1 cellular context compared by ENCODE assay signal in the genomic region with DNA sequence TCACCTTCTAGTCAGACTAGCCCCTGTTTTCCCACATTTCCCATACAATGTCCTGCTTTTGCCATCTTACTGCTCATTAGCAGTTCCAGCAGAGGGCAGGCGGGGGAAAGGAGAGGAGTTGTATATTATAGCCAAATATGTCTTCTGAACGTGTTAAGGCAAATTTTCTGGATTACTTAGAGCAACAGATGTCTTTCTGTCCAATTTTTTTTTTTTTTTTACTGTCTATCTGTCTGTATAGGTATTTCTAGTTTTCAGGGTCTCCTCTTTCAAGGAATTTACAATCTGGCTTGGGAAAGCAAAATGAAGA.
TF ChIP-seq lines count a peak whose summit lies in the region.

No MANE protein-coding gene starts in this region.

TF ChIP-seq in WTC11, 78 proteins besides CTCF, POLR2A, EP300 and RAD21 (continued from another document):
- TF ChIP-seq NFYB (CRISPR knock-in tag; conservative IDR thresholded peaks at IDR 0.05; ENCODE audit: low read depth) (no peak), ZNF121 (CRISPR knock-in tag; IDR thresholded peaks at IDR 0.05) (no peak), ELF4 (CRISPR knock-in tag; IDR thresholded peaks at IDR 0.05; ENCODE audit: low read depth) (no peak), GABPB1 (CRISPR knock-in tag; IDR thresholded peaks at IDR 0.05) (no peak), NFE2L1 (CRISPR knock-in tag; IDR thresholded peaks at IDR 0.05) (no peak), EMX1 (CRISPR knock-in tag; IDR thresholded peaks at IDR 0.05) (no peak), ZNF396 (CRISPR knock-in tag; IDR thresholded peaks at IDR 0.05; ENCODE audit: borderline replicate concordance) (no peak), ESRRA (CRISPR knock-in tag; IDR thresholded peaks at IDR 0.05; ENCODE audit: borderline replicate concordance) (no peak), SOX15 (CRISPR knock-in tag; IDR thresholded peaks at IDR 0.05) (no peak), RELA (CRISPR knock-in tag; IDR thresholded peaks at IDR 0.05; ENCODE audit: borderline replicate concordance) (no peak), JUN (CRISPR knock-in tag; IDR thresholded peaks at IDR 0.05) (no peak)
- TF ChIP-seq, protein P1, sequence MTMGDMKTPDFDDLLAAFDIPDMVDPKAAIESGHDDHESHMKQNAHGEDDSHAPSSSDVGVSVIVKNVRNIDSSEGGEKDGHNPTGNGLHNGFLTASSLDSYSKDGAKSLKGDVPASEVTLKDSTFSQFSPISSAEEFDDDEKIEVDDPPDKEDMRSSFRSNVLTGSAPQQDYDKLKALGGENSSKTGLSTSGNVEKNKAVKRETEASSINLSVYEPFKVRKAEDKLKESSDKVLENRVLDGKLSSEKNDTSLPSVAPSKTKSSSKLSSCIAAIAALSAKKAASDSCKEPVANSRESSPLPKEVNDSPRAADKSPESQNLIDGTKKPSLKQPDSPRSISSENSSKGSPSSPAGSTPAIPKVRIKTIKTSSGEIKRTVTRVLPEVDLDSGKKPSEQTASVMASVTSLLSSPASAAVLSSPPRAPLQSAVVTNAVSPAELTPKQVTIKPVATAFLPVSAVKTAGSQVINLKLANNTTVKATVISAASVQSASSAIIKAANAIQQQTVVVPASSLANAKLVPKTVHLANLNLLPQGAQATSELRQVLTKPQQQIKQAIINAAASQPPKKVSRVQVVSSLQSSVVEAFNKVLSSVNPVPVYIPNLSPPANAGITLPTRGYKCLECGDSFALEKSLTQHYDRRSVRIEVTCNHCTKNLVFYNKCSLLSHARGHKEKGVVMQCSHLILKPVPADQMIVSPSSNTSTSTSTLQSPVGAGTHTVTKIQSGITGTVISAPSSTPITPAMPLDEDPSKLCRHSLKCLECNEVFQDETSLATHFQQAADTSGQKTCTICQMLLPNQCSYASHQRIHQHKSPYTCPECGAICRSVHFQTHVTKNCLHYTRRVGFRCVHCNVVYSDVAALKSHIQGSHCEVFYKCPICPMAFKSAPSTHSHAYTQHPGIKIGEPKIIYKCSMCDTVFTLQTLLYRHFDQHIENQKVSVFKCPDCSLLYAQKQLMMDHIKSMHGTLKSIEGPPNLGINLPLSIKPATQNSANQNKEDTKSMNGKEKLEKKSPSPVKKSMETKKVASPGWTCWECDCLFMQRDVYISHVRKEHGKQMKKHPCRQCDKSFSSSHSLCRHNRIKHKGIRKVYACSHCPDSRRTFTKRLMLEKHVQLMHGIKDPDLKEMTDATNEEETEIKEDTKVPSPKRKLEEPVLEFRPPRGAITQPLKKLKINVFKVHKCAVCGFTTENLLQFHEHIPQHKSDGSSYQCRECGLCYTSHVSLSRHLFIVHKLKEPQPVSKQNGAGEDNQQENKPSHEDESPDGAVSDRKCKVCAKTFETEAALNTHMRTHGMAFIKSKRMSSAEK (CRISPR knock-in tag; IDR thresholded peaks at IDR 0.05; ENCODE audit: borderline replicate concordance) = no peak
- TF ChIP-seq, protein P2, sequence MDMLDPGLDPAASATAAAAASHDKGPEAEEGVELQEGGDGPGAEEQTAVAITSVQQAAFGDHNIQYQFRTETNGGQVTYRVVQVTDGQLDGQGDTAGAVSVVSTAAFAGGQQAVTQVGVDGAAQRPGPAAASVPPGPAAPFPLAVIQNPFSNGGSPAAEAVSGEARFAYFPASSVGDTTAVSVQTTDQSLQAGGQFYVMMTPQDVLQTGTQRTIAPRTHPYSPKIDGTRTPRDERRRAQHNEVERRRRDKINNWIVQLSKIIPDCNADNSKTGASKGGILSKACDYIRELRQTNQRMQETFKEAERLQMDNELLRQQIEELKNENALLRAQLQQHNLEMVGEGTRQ (CRISPR knock-in tag; IDR thresholded peaks at IDR 0.05) = no peak
- TF ChIP-seq, protein P3, sequence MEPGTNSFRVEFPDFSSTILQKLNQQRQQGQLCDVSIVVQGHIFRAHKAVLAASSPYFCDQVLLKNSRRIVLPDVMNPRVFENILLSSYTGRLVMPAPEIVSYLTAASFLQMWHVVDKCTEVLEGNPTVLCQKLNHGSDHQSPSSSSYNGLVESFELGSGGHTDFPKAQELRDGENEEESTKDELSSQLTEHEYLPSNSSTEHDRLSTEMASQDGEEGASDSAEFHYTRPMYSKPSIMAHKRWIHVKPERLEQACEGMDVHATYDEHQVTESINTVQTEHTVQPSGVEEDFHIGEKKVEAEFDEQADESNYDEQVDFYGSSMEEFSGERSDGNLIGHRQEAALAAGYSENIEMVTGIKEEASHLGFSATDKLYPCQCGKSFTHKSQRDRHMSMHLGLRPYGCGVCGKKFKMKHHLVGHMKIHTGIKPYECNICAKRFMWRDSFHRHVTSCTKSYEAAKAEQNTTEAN (CRISPR knock-in tag; IDR thresholded peaks at IDR 0.05) = no peak
- TF ChIP-seq, protein P4, sequence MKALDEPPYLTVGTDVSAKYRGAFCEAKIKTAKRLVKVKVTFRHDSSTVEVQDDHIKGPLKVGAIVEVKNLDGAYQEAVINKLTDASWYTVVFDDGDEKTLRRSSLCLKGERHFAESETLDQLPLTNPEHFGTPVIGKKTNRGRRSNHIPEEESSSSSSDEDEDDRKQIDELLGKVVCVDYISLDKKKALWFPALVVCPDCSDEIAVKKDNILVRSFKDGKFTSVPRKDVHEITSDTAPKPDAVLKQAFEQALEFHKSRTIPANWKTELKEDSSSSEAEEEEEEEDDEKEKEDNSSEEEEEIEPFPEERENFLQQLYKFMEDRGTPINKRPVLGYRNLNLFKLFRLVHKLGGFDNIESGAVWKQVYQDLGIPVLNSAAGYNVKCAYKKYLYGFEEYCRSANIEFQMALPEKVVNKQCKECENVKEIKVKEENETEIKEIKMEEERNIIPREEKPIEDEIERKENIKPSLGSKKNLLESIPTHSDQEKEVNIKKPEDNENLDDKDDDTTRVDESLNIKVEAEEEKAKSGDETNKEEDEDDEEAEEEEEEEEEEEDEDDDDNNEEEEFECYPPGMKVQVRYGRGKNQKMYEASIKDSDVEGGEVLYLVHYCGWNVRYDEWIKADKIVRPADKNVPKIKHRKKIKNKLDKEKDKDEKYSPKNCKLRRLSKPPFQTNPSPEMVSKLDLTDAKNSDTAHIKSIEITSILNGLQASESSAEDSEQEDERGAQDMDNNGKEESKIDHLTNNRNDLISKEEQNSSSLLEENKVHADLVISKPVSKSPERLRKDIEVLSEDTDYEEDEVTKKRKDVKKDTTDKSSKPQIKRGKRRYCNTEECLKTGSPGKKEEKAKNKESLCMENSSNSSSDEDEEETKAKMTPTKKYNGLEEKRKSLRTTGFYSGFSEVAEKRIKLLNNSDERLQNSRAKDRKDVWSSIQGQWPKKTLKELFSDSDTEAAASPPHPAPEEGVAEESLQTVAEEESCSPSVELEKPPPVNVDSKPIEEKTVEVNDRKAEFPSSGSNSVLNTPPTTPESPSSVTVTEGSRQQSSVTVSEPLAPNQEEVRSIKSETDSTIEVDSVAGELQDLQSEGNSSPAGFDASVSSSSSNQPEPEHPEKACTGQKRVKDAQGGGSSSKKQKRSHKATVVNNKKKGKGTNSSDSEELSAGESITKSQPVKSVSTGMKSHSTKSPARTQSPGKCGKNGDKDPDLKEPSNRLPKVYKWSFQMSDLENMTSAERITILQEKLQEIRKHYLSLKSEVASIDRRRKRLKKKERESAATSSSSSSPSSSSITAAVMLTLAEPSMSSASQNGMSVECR (CRISPR knock-in tag; IDR thresholded peaks at IDR 0.05; ENCODE audit: borderline replicate concordance) = no peak
- TF ChIP-seq, protein P5, sequence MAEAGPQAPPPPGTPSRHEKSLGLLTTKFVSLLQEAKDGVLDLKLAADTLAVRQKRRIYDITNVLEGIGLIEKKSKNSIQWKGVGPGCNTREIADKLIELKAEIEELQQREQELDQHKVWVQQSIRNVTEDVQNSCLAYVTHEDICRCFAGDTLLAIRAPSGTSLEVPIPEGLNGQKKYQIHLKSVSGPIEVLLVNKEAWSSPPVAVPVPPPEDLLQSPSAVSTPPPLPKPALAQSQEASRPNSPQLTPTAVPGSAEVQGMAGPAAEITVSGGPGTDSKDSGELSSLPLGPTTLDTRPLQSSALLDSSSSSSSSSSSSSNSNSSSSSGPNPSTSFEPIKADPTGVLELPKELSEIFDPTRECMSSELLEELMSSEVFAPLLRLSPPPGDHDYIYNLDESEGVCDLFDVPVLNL (CRISPR knock-in tag; IDR thresholded peaks at IDR 0.05; ENCODE audit: borderline replicate concordance, low read depth) = no peak
- TF ChIP-seq, protein P6, sequence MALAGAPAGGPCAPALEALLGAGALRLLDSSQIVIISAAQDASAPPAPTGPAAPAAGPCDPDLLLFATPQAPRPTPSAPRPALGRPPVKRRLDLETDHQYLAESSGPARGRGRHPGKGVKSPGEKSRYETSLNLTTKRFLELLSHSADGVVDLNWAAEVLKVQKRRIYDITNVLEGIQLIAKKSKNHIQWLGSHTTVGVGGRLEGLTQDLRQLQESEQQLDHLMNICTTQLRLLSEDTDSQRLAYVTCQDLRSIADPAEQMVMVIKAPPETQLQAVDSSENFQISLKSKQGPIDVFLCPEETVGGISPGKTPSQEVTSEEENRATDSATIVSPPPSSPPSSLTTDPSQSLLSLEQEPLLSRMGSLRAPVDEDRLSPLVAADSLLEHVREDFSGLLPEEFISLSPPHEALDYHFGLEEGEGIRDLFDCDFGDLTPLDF (CRISPR knock-in tag; IDR thresholded peaks at IDR 0.05) = no peak
- TF ChIP-seq, protein P7, sequence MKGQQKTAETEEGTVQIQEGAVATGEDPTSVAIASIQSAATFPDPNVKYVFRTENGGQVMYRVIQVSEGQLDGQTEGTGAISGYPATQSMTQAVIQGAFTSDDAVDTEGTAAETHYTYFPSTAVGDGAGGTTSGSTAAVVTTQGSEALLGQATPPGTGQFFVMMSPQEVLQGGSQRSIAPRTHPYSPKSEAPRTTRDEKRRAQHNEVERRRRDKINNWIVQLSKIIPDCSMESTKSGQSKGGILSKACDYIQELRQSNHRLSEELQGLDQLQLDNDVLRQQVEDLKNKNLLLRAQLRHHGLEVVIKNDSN (CRISPR knock-in tag; IDR thresholded peaks at IDR 0.05) = no peak
